1 cellular context compared by ENCODE assay signal in genomic region chr5:157290981-157291711, GRCh38.
TF ChIP-seq lines count a peak whose summit lies in the region.

No MANE protein-coding gene starts in this region.

TF ChIP-seq in HepG2, 621 proteins besides CTCF, POLR2A, EP300 and RAD21 (continued from another document and continues in another):
- TF ChIP-seq ARID4A (CRISPR knock-in tag; IDR thresholded peaks at IDR 0.05; ENCODE audit: borderline replicate concordance) (peak; percentile 86; the same call in 1 of the 2 replicates), POLR2AphosphoS5 (IDR thresholded peaks at IDR 0.05; ENCODE audit: low read depth, low read length) (no peak), CENPBD1 (CRISPR knock-in tag; IDR thresholded peaks at IDR 0.05; ENCODE audit: borderline replicate concordance, low read depth) (no peak), ISL2 (CRISPR knock-in tag; IDR thresholded peaks at IDR 0.05) (peak; percentile 69; the same call in 1 of the 2 replicates), SMAD9 (CRISPR knock-in tag; IDR thresholded peaks at IDR 0.05) (no peak), GMEB1 (CRISPR knock-in tag; IDR thresholded peaks at IDR 0.05; ENCODE audit: borderline replicate concordance) (peak; percentile 42; the same call in 1 of the 2 replicates), FOXP1 (IDR thresholded peaks at IDR 0.05) (no peak), FOXP1 (CRISPR knock-in tag; IDR thresholded peaks at IDR 0.05) (peak; percentile 74), ZNF337 (CRISPR knock-in tag; IDR thresholded peaks at IDR 0.05; ENCODE audit: borderline replicate concordance, low read depth) (peak; percentile 69; the same call in 1 of the 2 replicates), TARDBP (CRISPR knock-in tag; IDR thresholded peaks at IDR 0.05) (peak; percentile 99), ZNF556 (CRISPR knock-in tag; IDR thresholded peaks at IDR 0.05; ENCODE audit: borderline replicate concordance) (peak; percentile 93; the same call in 1 of the 2 replicates), ZNF441 (CRISPR knock-in tag; IDR thresholded peaks at IDR 0.05; ENCODE audit: borderline replicate concordance) (peak; percentile 100), FOXC1 (CRISPR knock-in tag; IDR thresholded peaks at IDR 0.05; ENCODE audit: borderline replicate concordance) (peak; percentile 67; the same call in 1 of the 2 replicates), PRDM10 (CRISPR knock-in tag; IDR thresholded peaks at IDR 0.05; ENCODE audit: low read depth) (peak; percentile 47; the same call in 1 of the 2 replicates), ZSCAN31 (CRISPR knock-in tag; IDR thresholded peaks at IDR 0.05; ENCODE audit: low read depth) (peak; percentile 87), ZNF207 (IDR thresholded peaks at IDR 0.05; ENCODE audit: borderline replicate concordance) (no peak), ZBTB1 (CRISPR knock-in tag; IDR thresholded peaks at IDR 0.05; ENCODE audit: borderline replicate concordance) (no peak), SIN3A (IDR thresholded peaks at IDR 0.05; ENCODE audit: borderline replicate concordance, low read depth, low read length) (0 out of 2 replicates have a peak, but pooled peaks have one; percentile 63), KDM5B (CRISPR knock-in tag; IDR thresholded peaks at IDR 0.05; ENCODE audit: borderline replicate concordance) (peak; percentile 37; the same call in 1 of the 2 replicates), ZNF557 (CRISPR knock-in tag; IDR thresholded peaks at IDR 0.05) (peak; percentile 26; the same call in 1 of the 2 replicates), ZNF3 (CRISPR knock-in tag; IDR thresholded peaks at IDR 0.05) (peak; percentile 84), ZBTB44 (CRISPR knock-in tag; IDR thresholded peaks at IDR 0.05) (0 out of 2 replicates have a peak, but pooled peaks have one; percentile 48), ZFP36L1 (CRISPR knock-in tag; IDR thresholded peaks at IDR 0.05) (peak; percentile 92; the same call in 1 of the 2 replicates), TERF1 (CRISPR knock-in tag; IDR thresholded peaks at IDR 0.05) (no peak), ZNF780A (CRISPR knock-in tag; IDR thresholded peaks at IDR 0.05) (peak; percentile 78; the same call in 1 of the 2 replicates), GABPA (IDR thresholded peaks at IDR 0.05; ENCODE audit: low read depth, low read length) (no peak), GABPA (CRISPR knock-in tag; IDR thresholded peaks at IDR 0.05; ENCODE audit: low read depth) (peak; percentile 72), FOXK1 (CRISPR knock-in tag; IDR thresholded peaks at IDR 0.05; ENCODE audit: borderline replicate concordance, low read depth) (peak; percentile 91; the same call in 1 of the 2 replicates), ZNF782 (CRISPR knock-in tag; IDR thresholded peaks at IDR 0.05; ENCODE audit: borderline replicate concordance) (peak; percentile 90; the same call in 1 of the 2 replicates), ZNF615 (CRISPR knock-in tag; IDR thresholded peaks at IDR 0.05; ENCODE audit: borderline replicate concordance) (no peak), NR3C1 (CRISPR knock-in tag; IDR thresholded peaks at IDR 0.05) (no peak), ZBTB7B (CRISPR knock-in tag; IDR thresholded peaks at IDR 0.05) (peak; percentile 60), MXD4 (CRISPR knock-in tag; IDR thresholded peaks at IDR 0.05) (peak; percentile 98), ZBTB38 (CRISPR knock-in tag; IDR thresholded peaks at IDR 0.05) (peak; percentile 79), HHEX (CRISPR knock-in tag; IDR thresholded peaks at IDR 0.05) (peak; percentile 67), ZNF350 (CRISPR knock-in tag; IDR thresholded peaks at IDR 0.05; ENCODE audit: borderline replicate concordance, low read depth) (peak; percentile 84), TOPORS (CRISPR knock-in tag; IDR thresholded peaks at IDR 0.05) (peak; percentile 57; the same call in 1 of the 2 replicates), ADNP (CRISPR knock-in tag; IDR thresholded peaks at IDR 0.05) (no peak), ZNF124 (CRISPR knock-in tag; IDR thresholded peaks at IDR 0.05) (peak; percentile 84; the same call in 1 of the 2 replicates), ZHX1 (CRISPR knock-in tag; IDR thresholded peaks at IDR 0.05; ENCODE audit: low read depth) (peak; percentile 70; the same call in 1 of the 2 replicates), ZNF503 (CRISPR knock-in tag; IDR thresholded peaks at IDR 0.05) (peak; percentile 59), FOXO1 (CRISPR knock-in tag; IDR thresholded peaks at IDR 0.05) (peak; percentile 76; the same call in 1 of the 2 replicates), MAFF (IDR thresholded peaks at IDR 0.05; ENCODE audit: low read depth, low read length) (peak; percentile 53), TRIM22 (IDR thresholded peaks at IDR 0.05) (no peak), SIN3B (IDR thresholded peaks at IDR 0.05; ENCODE audit: low read length) (no peak)
